Comparison of ENCODE assay signal across 15 cellular contexts in genomic region chr5:139688712-139689413, GRCh38. TPM values are rescaled to one million over a fixed set of nuclear protein-coding genes. Genes with fewer than 3 reads are reported as not detected.
DNase-seq lines count a peak whose midpoint lies in the region; ATAC-seq and TF ChIP-seq lines count a peak whose summit lies in the region.
"Had no signal": no experiment of that assay in that cellular context is flagged by ENCODE, and none has a peak within 500 bp of the region (broad histone marks: within the 10 kb centered on the region; RNA-seq: fewer than 3 reads in every experiment).

No MANE protein-coding gene starts in this region.

- peak; percentile 33 for DNase-seq in NB4 (ENCODE audit: low read depth)
- DNase-seq in dermis microvascular lymphatic vessel endothelial cell (ENCODE audit: low read depth in 2 of 2), result peak; percentile 28 to 37
- DNase-seq in progenitor cell of endocrine pancreas (ENCODE audit: low spot score, unreplicated experiment), result no peak
- no peak for DNase-seq in activated naive CD4-positive, alpha-beta T cell (lab: John Stamatoyannopoulos, UW)
- no peak for DNase-seq in activated naive CD4-positive, alpha-beta T cell treated with anti-CD3 and anti-CD28 coated beads, Interleukin-2, amount 50 U/mL, for 72 hours (ENCODE audit: low spot score in 2 of 2)
- DNase-seq in activated CD4-positive, CD25-positive, alpha-beta regulatory T cell treated with anti-CD3 and anti-CD28 coated beads, Interleukin-2, amount 50 U/mL, for 72 hours, result no peak
- DNase-seq: activated naive CD8-positive, alpha-beta T cell treated with anti-CD3 and anti-CD28 coated beads, Interleukin-2, amount 50 U/mL, for 24 hours; effector CD4-positive, alpha-beta T cell; GF-D8; T1000 had no signal

- ATAC-seq in activated naive CD4-positive, alpha-beta T cell treated with anti-CD3 and anti-CD28 coated beads, Interleukin-2, amount 50 U/mL, for 72 hours, result no peak
- no peak for ATAC-seq in HG02870 (IDR thresholded peaks at IDR 0.05; ENCODE audit: unreplicated experiment)
- ATAC-seq: stimulated activated effector memory CD8-positive, alpha-beta T cell treated with anti-CD3 and anti-CD28 coated beads, Interleukin-12 subunit alpha, Interleukin-12 subunit beta, amount 100 ng/mL, for 72 hours had no signal

- no peak for TF ChIP-seq POLR2A in NB4 (IDR thresholded peaks at IDR 0.05; ENCODE audit: extremely low read depth, insufficient read length)

- H3F3A ChIP-seq in DOHH2 (ENCODE audit: control insufficient read depth, insufficient read depth), result 0 out of 2 replicates have a peak, but pooled peaks cover 4% of the 10 kb centered on the region

- H3K27ac Mint-ChIP-seq in progenitor cell of endocrine pancreas, result peak overlapping the region; percentile 64
- no peak overlapping the region for H3K27ac Mint-ChIP-seq in activated naive CD4-positive, alpha-beta T cell treated with anti-CD3 and anti-CD28 coated beads, Interleukin-2, amount 50 U/mL, for 72 hours
- H3K27ac Mint-ChIP-seq: activated naive CD8-positive, alpha-beta T cell treated with anti-CD3 and anti-CD28 coated beads, Interleukin-2, amount 50 U/mL, for 24 hours; stimulated activated effector memory CD8-positive, alpha-beta T cell treated with anti-CD3 and anti-CD28 coated beads, Interleukin-12 subunit alpha, Interleukin-12 subunit beta, amount 100 ng/mL, for 72 hours had no signal

- peaks cover 14% of the 10 kb centered on the region for H3K36me3 ChIP-seq in DOHH2 (ENCODE audit: control insufficient read depth, low read length)
- H3K36me3 ChIP-seq: Peyer's patch had no signal

- no peaks in the 10 kb centered on the region for H3K79me2 ChIP-seq in DOHH2 (ENCODE audit: control insufficient read depth, low read length)

- H3K9me2 ChIP-seq in DOHH2 (replicated peaks; ENCODE audit: control insufficient read depth, low read length), result no peaks in the 10 kb centered on the region

- TF ChIP-seq CTCF in DOHH2 (IDR thresholded peaks at IDR 0.05; ENCODE audit: low read depth, low read length, poor library complexity, severe bottlenecking), result no peak
- no peak for TF ChIP-seq CTCF in NB4 (IDR thresholded peaks at IDR 0.05; ENCODE audit: low read depth, low read length)
- TF ChIP-seq CTCF in progenitor cell of endocrine pancreas (IDR thresholded peaks at IDR 0.05; ENCODE audit: unreplicated experiment), result no peak

- peaks cover 36% of the 10 kb centered on the region for H3K4me1 Mint-ChIP-seq in progenitor cell of endocrine pancreas (ENCODE audit: low read depth)

- no peak overlapping the region for H3K4me3 Mint-ChIP-seq in progenitor cell of endocrine pancreas (ENCODE audit: low read depth)
- H3K4me3 Mint-ChIP-seq: activated naive CD8-positive, alpha-beta T cell treated with anti-CD3 and anti-CD28 coated beads, Interleukin-2, amount 50 U/mL, for 24 hours; stimulated activated effector memory CD8-positive, alpha-beta T cell treated with anti-CD3 and anti-CD28 coated beads, Interleukin-12 subunit alpha, Interleukin-12 subunit beta, amount 100 ng/mL, for 72 hours had no signal

- peaks cover 64% of the 10 kb centered on the region for H3K4me1 ChIP-seq in DOHH2 (ENCODE audit: control insufficient read depth, low read length)

- no peaks in the 10 kb centered on the region for H3K27me3 Mint-ChIP-seq in progenitor cell of endocrine pancreas
- H3K27me3 Mint-ChIP-seq: activated naive CD8-positive, alpha-beta T cell treated with anti-CD3 and anti-CD28 coated beads, Interleukin-2, amount 50 U/mL, for 24 hours had no signal

- H3K36me3 Mint-ChIP-seq in progenitor cell of endocrine pancreas (ENCODE audit: insufficient read depth), result peaks cover 9% of the 10 kb centered on the region
- no peaks in the 10 kb centered on the region for H3K36me3 Mint-ChIP-seq in activated naive CD4-positive, alpha-beta T cell treated with anti-CD3 and anti-CD28 coated beads, Interleukin-2, amount 50 U/mL, for 72 hours

- H3K27me3 ChIP-seq in DOHH2 (ENCODE audit: control insufficient read depth, low read length), result no peaks in the 10 kb centered on the region
- H3K27me3 ChIP-seq: Peyer's patch had no signal

- no peaks in the 10 kb centered on the region for H3K9me3 Mint-ChIP-seq in progenitor cell of endocrine pancreas (ENCODE audit: low read depth)
- no peaks in the 10 kb centered on the region for H3K9me3 Mint-ChIP-seq in activated naive CD4-positive, alpha-beta T cell treated with anti-CD3 and anti-CD28 coated beads, Interleukin-2, amount 50 U/mL, for 72 hours
- H3K9me3 Mint-ChIP-seq: activated naive CD8-positive, alpha-beta T cell treated with anti-CD3 and anti-CD28 coated beads, Interleukin-2, amount 50 U/mL, for 24 hours; stimulated activated effector memory CD8-positive, alpha-beta T cell treated with anti-CD3 and anti-CD28 coated beads, Interleukin-12 subunit alpha, Interleukin-12 subunit beta, amount 100 ng/mL, for 72 hours had no signal

- H3K4me2 ChIP-seq in DOHH2 (ENCODE audit: low read length), result peak overlapping the region; percentile 39

- no peaks in the 10 kb centered on the region for H3K9me3 ChIP-seq in DOHH2 (ENCODE audit: control insufficient read depth, insufficient read depth, low read length)
- H3K9me3 ChIP-seq: Peyer's patch had no signal

- no peaks in the 10 kb centered on the region; the same call in 1 of the 2 replicates for H4K20me1 ChIP-seq in DOHH2 (ENCODE audit: control insufficient read depth, insufficient read depth, low read depth, low read length)

- H3K4me3 ChIP-seq in DOHH2 (ENCODE audit: low read length) (peak overlapping the region; percentile 25; the same call in 1 of the 2 replicates), NB4 (ENCODE audit: low read depth, low read length) (no peak overlapping the region)

- H3K27ac ChIP-seq in DOHH2 (ENCODE audit: low read depth, low read length), result peak overlapping the region; percentile 29
- H3K27ac ChIP-seq: C4-2B had no signal

RNA-seq across cellular contexts. Expression of gene CXXC5, which starts 40.7 kb away (rescaled TPM):
- total RNA-seq in dermis microvascular lymphatic vessel endothelial cell, result 41.1 and 71.3 TPM in 2 replicates
- 79.1 and 88.2 TPM in 2 replicates for total RNA-seq in progenitor cell of endocrine pancreas
- total RNA-seq in activated naive CD4-positive, alpha-beta T cell treated with anti-CD3 and anti-CD28 coated beads, Interleukin-2, amount 50 U/mL, for 72 hours, result 1 to 10 TPM; 1.8 to 3.5 TPM

Comparison
In these comparisons a context has a peak if more than half of its experiments do, and no peak if none do; other contexts are left out.
1. DNase-seq: peak in NB4 (single experiment) and dermis microvascular lymphatic vessel endothelial cell (2 of 2); none in progenitor cell of endocrine pancreas (single experiment), activated naive CD4-positive, alpha-beta T cell (0 of 4), activated naive CD4-positive, alpha-beta T cell treated with anti-CD3 and anti-CD28 coated beads, Interleukin-2, amount 50 U/mL, for 72 hours (0 of 2) and activated CD4-positive, CD25-positive, alpha-beta regulatory T cell treated with anti-CD3 and anti-CD28 coated beads, Interleukin-2, amount 50 U/mL, for 72 hours (single experiment).